ENCODE assay signal across 8 cellular contexts in genomic region chr17:61251939-61252865, GRCh38.
DNase-seq lines count a peak whose midpoint lies in the region; ATAC-seq, FAIRE-seq and TF ChIP-seq lines count a peak whose summit lies in the region.

No MANE protein-coding gene starts in this region.

- no peaks in the 10 kb centered on the region for H3K27me3 ChIP-seq in ascending aorta
- H3K27me3 ChIP-seq in PC-3 (ENCODE audit: low read length) = no peaks in the 10 kb centered on the region

- H3K4me1 ChIP-seq in ascending aorta (peaks cover 6 to 55% of the 10 kb centered on the region in 2 donors), PC-3 (ENCODE audit: insufficient read depth, low read length) (peaks cover 14% of the 10 kb centered on the region)

- BruUV-seq in PC-3 (replicated peaks; lab: Mats Ljungman, UMichigan) = no TSS peak

- in situ Hi-C loops in GM13977 (cut with MboI; ENCODE audit: low pct_unique_long_range_greater_than_20kb, low sequenced_read_pairs, unreplicated experiment) = no loop called here

- no peaks in the 10 kb centered on the region for H3K9me2 ChIP-seq in PC-3 (replicated peaks; ENCODE audit: low read length)

- H3K27ac Mint-ChIP-seq in stimulated activated effector memory CD8-positive, alpha-beta T cell treated with anti-CD3 and anti-CD28 coated beads, Interleukin-12 subunit alpha, Interleukin-12 subunit beta, amount 100 ng/mL, for 72 hours = peak overlapping the region; percentile 32

- CTCF ChIA-PET in PC-3 (lab: Charles Lee) = interaction anchor here (0.6 kb wide), 1 partner anchor 299 kb away, joined by 6 read pairs; no protein-coding TSS in a partner anchor

- no peaks in the 10 kb centered on the region for H3K79me2 ChIP-seq in PC-3 (ENCODE audit: low read length)

- no peak for FAIRE-seq in H54 (lab: Jason Lieb, UNC)

- H3K27ac ChIP-seq in ascending aorta = peak overlapping the region; percentile 73 to 91
- no peak overlapping the region for H3K27ac ChIP-seq in PC-3 (ENCODE audit: low read length)

- POLR2A ChIA-PET in PC-3 (lab: Charles Lee; ENCODE audit: unreplicated experiment) = no interaction called here

- H3K36me3 ChIP-seq in ascending aorta (no peaks in the 10 kb centered on the region), PC-3 (ENCODE audit: low read depth, low read length) (no peaks in the 10 kb centered on the region)

- no peaks in the 10 kb centered on the region for H3K36me3 Mint-ChIP-seq in stimulated activated effector memory CD8-positive, alpha-beta T cell treated with anti-CD3 and anti-CD28 coated beads, Interleukin-12 subunit alpha, Interleukin-12 subunit beta, amount 100 ng/mL, for 72 hours

- H3K9me3 Mint-ChIP-seq in stimulated activated effector memory CD8-positive, alpha-beta T cell treated with anti-CD3 and anti-CD28 coated beads, Interleukin-12 subunit alpha, Interleukin-12 subunit beta, amount 100 ng/mL, for 72 hours = no peaks in the 10 kb centered on the region

- H4K20me1 ChIP-seq in PC-3 (ENCODE audit: low read length) = no peaks in the 10 kb centered on the region

- no peak overlapping the region for H2AFZ ChIP-seq in PC-3 (ENCODE audit: low read length)

- H3K4me3 ChIP-seq in ascending aorta = no peak overlapping the region
- H3K4me3 ChIP-seq in PC-3 (ENCODE audit: low read length) = no peak overlapping the region

- no peaks in the 10 kb centered on the region for H3F3A ChIP-seq in PC-3 (ENCODE audit: low read length, unreplicated experiment)

- no peak overlapping the region for H3K4me3 Mint-ChIP-seq in stimulated activated effector memory CD8-positive, alpha-beta T cell treated with anti-CD3 and anti-CD28 coated beads, Interleukin-12 subunit alpha, Interleukin-12 subunit beta, amount 100 ng/mL, for 72 hours

- no peak for ATAC-seq in stimulated activated effector memory CD8-positive, alpha-beta T cell treated with anti-CD3 and anti-CD28 coated beads, Interleukin-12 subunit alpha, Interleukin-12 subunit beta, amount 100 ng/mL, for 72 hours
- ATAC-seq in GM21381 (IDR thresholded peaks at IDR 0.05; ENCODE audit: unreplicated experiment) = no peak
- no peak for ATAC-seq in PC-3

- intact Hi-C loops in ascending aorta (cut with DNase I) (loop anchor here (1.0 to 5.0 kb wide), 3 partner anchors 51 to 815 kb away; partner anchors contain the start of gene MED13), PC-3 (cut with micrococcal nuclease) (no loop called here)

- H3K4me2 ChIP-seq in PC-3 (ENCODE audit: low read length) = no peak overlapping the region

- H3K9ac ChIP-seq in PC-3 (ENCODE audit: low read length) = no peak overlapping the region

- TF ChIP-seq POLR2A in H54 (IDR thresholded peaks at IDR 0.05; ENCODE audit: low read depth, low read length) = no peak

- DNase-seq in H54 (ENCODE audit: insufficient read length, low spot score) (peak; percentile 27), ascending aorta (ENCODE audit: low spot score in 2 of 2) (peak; percentile 90 to 99), kidney tubule cell (ENCODE audit: low spot score) (peak; percentile 25), occipital lobe (lab: John Stamatoyannopoulos, UW) (no peak), GM13977 (ENCODE audit: low spot score) (no peak), PC-3 (no peak)
- DNase-seq in stimulated activated effector memory CD8-positive, alpha-beta T cell treated with anti-CD3 and anti-CD28 coated beads, Interleukin-12 subunit alpha, Interleukin-12 subunit beta, amount 100 ng/mL, for 72 hours (ENCODE audit: low spot score in 2 of 2) = no peak

- peaks cover 8% of the 10 kb centered on the region for H3K4me1 Mint-ChIP-seq in stimulated activated effector memory CD8-positive, alpha-beta T cell treated with anti-CD3 and anti-CD28 coated beads, Interleukin-12 subunit alpha, Interleukin-12 subunit beta, amount 100 ng/mL, for 72 hours

- TF ChIP-seq CTCF in ascending aorta (IDR thresholded peaks at IDR 0.05) = no peak
- no peak for TF ChIP-seq CTCF in GM13977 (IDR thresholded peaks at IDR 0.05; ENCODE audit: extremely low read depth, insufficient read depth, missing control alignments)
- TF ChIP-seq CTCF in PC-3 (conservative IDR thresholded peaks at IDR 0.05; ENCODE audit: low read depth, low read length) = no peak

- H3K9me3 ChIP-seq in ascending aorta (no peaks in the 10 kb centered on the region), PC-3 (ENCODE audit: low read length) (no peaks in the 10 kb centered on the region)

Comparison
In these comparisons a context has a peak if more than half of its experiments do, and no peak if none do; other contexts are left out.
1. DNase-seq: peak in H54 (single experiment), ascending aorta (2 of 2) and kidney tubule cell (single experiment); none in stimulated activated effector memory CD8-positive, alpha-beta T cell treated with anti-CD3 and anti-CD28 coated beads, Interleukin-12 subunit alpha, Interleukin-12 subunit beta, amount 100 ng/mL, for 72 hours (0 of 2), occipital lobe (single experiment), GM13977 (single experiment) and PC-3 (single experiment).